In genomic region chr2:85602476-85603234, GRCh38 we compare ENCODE assay signal across 1 cellular context.
TF ChIP-seq lines count a peak whose summit lies in the region.

TMEM150A (minus strand) TSS chr2:85602698; CDS start chr2:85601948, 750 bp downstream.

TF ChIP-seq in GM12878, 131 proteins besides CTCF, POLR2A, EP300 and RAD21 (continued from another document):
- TF ChIP-seq RELA (IDR thresholded peaks at IDR 0.05; ENCODE audit: borderline replicate concordance, partially characterized antibody): peak; percentile 50
- TF ChIP-seq CREM (IDR thresholded peaks at IDR 0.05; ENCODE audit: low read depth): peak; percentile 94
- TF ChIP-seq YY1 (IDR thresholded peaks at IDR 0.05; ENCODE audit: low read depth, low read length): 0 out of 2 replicates have a peak, but pooled peaks have one; percentile 62
- TF ChIP-seq MXI1 (IDR thresholded peaks at IDR 0.05; ENCODE audit: low read depth, low read length): peak; percentile 94
- TF ChIP-seq BMI1 (IDR thresholded peaks at IDR 0.05; ENCODE audit: borderline replicate concordance): no peak
- peak; percentile 70; the same call in 1 of the 2 replicates for TF ChIP-seq ZNF592 (IDR thresholded peaks at IDR 0.05)
- TF ChIP-seq NFXL1 (IDR thresholded peaks at IDR 0.05; ENCODE audit: borderline replicate concordance): no peak
- TF ChIP-seq PBX3 (IDR thresholded peaks at IDR 0.05; ENCODE audit: insufficient replicate concordance, low read depth, low read length): no peak
- TF ChIP-seq MTA2 (IDR thresholded peaks at IDR 0.05; ENCODE audit: low read depth): no peak
- TF ChIP-seq POLR2AphosphoS5 (IDR thresholded peaks at IDR 0.05; ENCODE audit: low read length): peak; percentile 41; the same call in 1 of the 2 replicates
- no peak for TF ChIP-seq PAX8 (IDR thresholded peaks at IDR 0.05)
- TF ChIP-seq POU2F2 (IDR thresholded peaks at IDR 0.05; ENCODE audit: borderline replicate concordance, low read depth, low read length): no peak
TF ChIP-seq in GM12878: peak in this region for 40.
